24 cellular contexts compared by ENCODE assay signal in genomic region chr6:72238021-72238420, GRCh38.
"Had no signal": no experiment of that assay in that cellular context is flagged by ENCODE, and none has a peak within 500 bp of the region (broad histone marks: within the 10 kb centered on the region; RNA-seq: fewer than 3 reads in every experiment).

No MANE protein-coding gene starts in this region.

- DNase-seq: Karpas-422, KG1, MG63, NCI-H1092, NCI-H1105 treated with DMSO at 0.1 percent for 48 hours, NCI-H1417 treated with DMSO at 0.1 percent for 48 hours, NCI-H146, NCI-H1694 treated with DMSO at 0.1 percent for 48 hours, NCI-H1930, NCI-H2081, NCI-H2107, NCI-H2227 treated with DMSO at 0.1 percent for 48 hours, NCI-H524, NCI-H526 treated with DMSO at 0.1 percent for 48 hours, NCI-H774, Right ventricle myocardium superior, RPMI8226, SIG-M5, SW 1271 had no signal

- H3K4me1 ChIP-seq: SJSA1 had no signal

- H3K9me3 ChIP-seq: MG63, SJSA1 had no signal

- FAIRE-seq: HTR-8/SVneo, RCC 7860 had no signal

- H3K27ac ChIP-seq: HL-60, SJSA1 had no signal

- H3K36me3 ChIP-seq: MG63, SJSA1 had no signal

- H3K4me3 ChIP-seq: MG63, SJSA1, SK-N-MC had no signal

- H3K27me3 ChIP-seq: MG63, SJSA1 had no signal
